Comparison of ENCODE assay signal across 12 cellular contexts in genomic region chr19:2333807-2334211, GRCh38. TPM values are rescaled to one million over a fixed set of nuclear protein-coding genes. Genes with fewer than 3 reads are reported as not detected.
A peak's percentile ranks its signal among the peaks of the same experiment; 100 is the strongest.
DNase-seq lines count a peak whose midpoint lies in the region; FAIRE-seq and TF ChIP-seq lines count a peak whose summit lies in the region.
"Had no signal": no experiment of that assay in that cellular context is flagged by ENCODE, and none has a peak within 500 bp of the region (broad histone marks: within the 10 kb centered on the region; RNA-seq: fewer than 3 reads in every experiment).

No MANE protein-coding gene starts in this region.

- H3K4me2 ChIP-seq in OCI-LY7 (ENCODE audit: low read length) (no peak overlapping the region), H1 (ENCODE audit: insufficient read depth in 1 of 2, low read depth in 2 of 2, low read length in 2 of 2) (no peak overlapping the region)

- H3K18ac ChIP-seq in H1 (ENCODE audit: extremely low read depth, low read length), result no peak overlapping the region

- no peak overlapping the region for H3K4ac ChIP-seq in H1 (replicated peaks; ENCODE audit: insufficient read length, low read depth, low read length)

- peaks cover 49% of the 10 kb centered on the region for H3K4me1 ChIP-seq in OCI-LY7 (ENCODE audit: insufficient read depth, low read length, poor library complexity, severe bottlenecking)
- H3K4me1 ChIP-seq in H1 (replicated peaks in 1 of 4; ENCODE audit: control insufficient read depth in 3 of 4, insufficient read depth in 4 of 4, low read length in 3 of 4), result peaks cover 0 to 34% (median 16%) of the 10 kb centered on the region in 4 experiments; a peak in 6 of 7 replicates

- peaks cover 44% of the 10 kb centered on the region for H3K79me1 ChIP-seq in H1 (ENCODE audit: low read depth, low read length)

- intact Hi-C loops in OCI-LY7 (cut with micrococcal nuclease; ENCODE audit: unreplicated experiment), result loop anchor here (5.0 kb wide), 1 partner anchor 293 kb away; no protein-coding TSS in a partner anchor

- H2AFZ ChIP-seq in OCI-LY7 (ENCODE audit: low read length) (no peak overlapping the region), H1 (ENCODE audit: low read length) (no peak overlapping the region)

- H4K20me1 ChIP-seq in OCI-LY7 (ENCODE audit: insufficient read depth, low read length) (no peaks in the 10 kb centered on the region), H1 (replicated peaks in 1 of 2; ENCODE audit: control insufficient read depth in 1 of 2, insufficient read depth in 2 of 2, low read length in 2 of 2) (peaks cover 7 to 35% of the 10 kb centered on the region in 2 experiments)

- peak; percentile 24 for DNase-seq in DMS153 (lab: John Stamatoyannopoulos, UW)
- DNase-seq in DMS153 treated with DMSO at 0.1 percent for 48 hours (lab: John Stamatoyannopoulos, UW; ENCODE audit: unreplicated experiment), result no peak
- no peak for DNase-seq in OCI-LY7 (ENCODE audit: low spot score)
- DNase-seq in H1 (ENCODE audit: low read depth in 1 of 2, low spot score in 2 of 2), result peak in 1 of 2 experiments; percentile 51
- DNase-seq in retinal pigment epithelial cell (ENCODE audit: low read depth), result no peak
- DNase-seq in superior temporal gyrus (ENCODE audit: extremely low spot score), result no peak
- DNase-seq in MV-4-11 (lab: John Stamatoyannopoulos, UW), result no peak
- DNase-seq in GM19240 (ENCODE audit: insufficient read length, low spot score), result no peak
- DNase-seq: activated CD4-positive, alpha-beta T cell treated with anti-CD3 and anti-CD28 coated beads for 36 hours had no signal

- no peak overlapping the region for H4K91ac ChIP-seq in H1 (replicated peaks; ENCODE audit: insufficient read length, low read length)

- H3K27ac ChIP-seq in OCI-LY7 (ENCODE audit: low read depth, low read length, poor library complexity, severe bottlenecking) (peak overlapping the region; percentile 94), H1 (ENCODE audit: low read depth, low read length) (no peak overlapping the region)
- H3K27ac ChIP-seq: 22Rv1, SJCRH30 had no signal

- H3K9ac ChIP-seq in H1 (replicated peaks in 1 of 4; ENCODE audit: extremely low read depth in 1 of 4, low read depth in 3 of 4, low read length in 3 of 4), result no peak overlapping the region

- FAIRE-seq in H1 (lab: Jason Lieb, UNC), result no peak

- no peak overlapping the region for H2BK120ac ChIP-seq in H1 (replicated peaks; ENCODE audit: low read depth, low read length)

- no peak for TF ChIP-seq POLR2A in H1 (IDR thresholded peaks at IDR 0.05; ENCODE audit: control extremely low read depth in 1 of 2, low read depth in 2 of 2, low read length in 2 of 2)

- H4K5ac ChIP-seq in H1 (ENCODE audit: insufficient read length, low read depth, low read length), result no peak overlapping the region

- H2BK5ac ChIP-seq in H1 (ENCODE audit: low read depth, low read length), result no peak overlapping the region; the same call in 1 of the 2 replicates

- H3K4me3 ChIP-seq in OCI-LY7 (ENCODE audit: low read depth, low read length, poor library complexity, severe bottlenecking) (no peak overlapping the region), H1 (ENCODE audit: extremely low read depth in 1 of 4, insufficient read depth in 2 of 4, low read depth in 3 of 4, low read length in 4 of 4) (no peak overlapping the region), retinal pigment epithelial cell (ENCODE audit: low read length) (no peak overlapping the region)
- H3K4me3 ChIP-seq: SJCRH30 had no signal

- H2AK5ac ChIP-seq in H1 (ENCODE audit: low read depth, low read length), result no peak overlapping the region

- peaks cover 5% of the 10 kb centered on the region; the same call in 1 of the 2 replicates for H3K9me3 ChIP-seq in OCI-LY7 (ENCODE audit: low read length)
- H3K9me3 ChIP-seq in H1 (ENCODE audit: insufficient read depth in 2 of 2, low read depth in 1 of 2, low read length in 1 of 2), result peaks cover 0 to 5% of the 10 kb centered on the region in 2 experiments; a peak in 1 of 4 replicates
- H3K9me3 ChIP-seq: SJCRH30 had no signal

- peaks cover 10% of the 10 kb centered on the region; the same call in 1 of the 2 replicates for H3K23me2 ChIP-seq in H1 (ENCODE audit: low read depth, low read length)

- H2BK12ac ChIP-seq in H1 (ENCODE audit: low read depth, low read length), result no peak overlapping the region

- no peak overlapping the region for H3K23ac ChIP-seq in H1 (ENCODE audit: insufficient read length)

- no TSS peak for BruUV-seq in OCI-LY7 (replicated peaks; lab: Mats Ljungman, UMichigan)

- TF ChIP-seq EP300 in H1 (IDR thresholded peaks at IDR 0.05; ENCODE audit: borderline replicate concordance in 1 of 2, low read depth in 2 of 2, low read length in 2 of 2), result no peak

- H3K56ac ChIP-seq in H1 (replicated peaks; ENCODE audit: insufficient read length, low read depth, low read length), result no peak overlapping the region

- no peak overlapping the region for H3K14ac ChIP-seq in H1 (ENCODE audit: insufficient read length)

- TF ChIP-seq CTCF in OCI-LY7 (conservative IDR thresholded peaks at IDR 0.05; ENCODE audit: low read length) (no peak; the same call in 1 of the 2 replicates), H1 (IDR thresholded peaks at IDR 0.05; ENCODE audit: control extremely low read depth in 1 of 3, insufficient read depth in 1 of 3, low read depth in 1 of 3, low read length in 3 of 3) (peak; percentile 5 to 57 (median 49); a peak in 3 of 4 replicates), retinal pigment epithelial cell (conservative IDR thresholded peaks at IDR 0.05; ENCODE audit: low read depth, low read length) (peak; percentile 23)

- 92% methylated on average over 9 of the region's 11 CpGs; no CpG with 5 or more reads in 1 of the 2 experiments for WGBS in H1 (ENCODE audit: extremely low coverage in 1 of 2, insufficient coverage in 1 of 2, insufficient read length in 1 of 2, insufficient replicate concordance in 2 of 2, low coverage in 1 of 2, low lambda C conversion rate in 2 of 2, missing lambda C conversion rate in 1 of 2), 2 experiments

- no peak overlapping the region for H2BK20ac ChIP-seq in H1 (ENCODE audit: low read length)

- H3K79me2 ChIP-seq in OCI-LY7 (ENCODE audit: insufficient read depth, low read depth, low read length) (peaks cover 53% of the 10 kb centered on the region), H1 (ENCODE audit: control insufficient read depth in 1 of 2, insufficient read depth in 2 of 2, low read length in 2 of 2) (peaks cover 14 to 69% of the 10 kb centered on the region in 2 experiments)

- POLR2A ChIA-PET in OCI-LY7 (lab: Charles Lee), result interaction anchor here (0.6 kb wide), 1 partner anchor 157 kb away, joined by 3 read pairs; no protein-coding TSS in a partner anchor
- POLR2A ChIA-PET in H1 (lab: Charles Lee; ENCODE audit: partially characterized antibody), result interaction anchor here (0.6 to 2.0 kb wide), 7 partner anchors 15 to 93 kb away, joined by 3 to 5 read pairs (median 3); no protein-coding TSS in a partner anchor

- peaks cover 29% of the 10 kb centered on the region for H3K36me3 ChIP-seq in OCI-LY7 (ENCODE audit: insufficient read depth, low read length)
- peaks cover 0 to under 1% (median 0%) of the 10 kb centered on the region in 4 experiments; a peak in 2 of 8 replicates for H3K36me3 ChIP-seq in H1 (ENCODE audit: control insufficient read depth in 2 of 4, insufficient read depth in 4 of 4, low read length in 3 of 4)
- H3K36me3 ChIP-seq: SJCRH30 had no signal

- no peak overlapping the region for H2BK15ac ChIP-seq in H1 (ENCODE audit: low read length)

- CTCF ChIA-PET in OCI-LY7 (lab: Charles Lee; ENCODE audit: unreplicated experiment) (no interaction called here), H1 (lab: Charles Lee; ENCODE audit: partially characterized antibody) (interaction anchor here (1.0 to 6.3 kb wide), 8 partner anchors 12 to 65 kb away, joined by 3 to 27 read pairs (median 4); no protein-coding TSS in a partner anchor)

- H3K27me3 ChIP-seq in H1 (replicated peaks in 1 of 4; ENCODE audit: control insufficient read depth in 3 of 4, extremely low read depth in 1 of 4, insufficient read depth in 3 of 4, low read length in 3 of 4), result no peaks in the 10 kb centered on the region
- H3K27me3 ChIP-seq: SJCRH30 had no signal

- no peaks in the 10 kb centered on the region for H3K9me2 ChIP-seq in OCI-LY7 (ENCODE audit: insufficient read depth, low read length)

- peak; percentile 21 to 35; a peak in 1 of 4 replicates for TF ChIP-seq RAD21 in H1 (IDR thresholded peaks at IDR 0.05 in 1 of 2, conservative IDR thresholded peaks at IDR 0.05 in 1 of 2; ENCODE audit: low read depth in 2 of 2, low read length in 2 of 2)

- peak overlapping the region; percentile 35; the same call in 1 of the 2 replicates for H4K8ac ChIP-seq in H1 (ENCODE audit: extremely low read depth, insufficient read depth, low read length)

RNA-seq across cellular contexts. Expression of gene SPPL2B, which starts 5.3 kb away (rescaled TPM):
- total RNA-seq in OCI-LY7 (2014; rRNA removed; shearing (Covaris generic)), result 96.9 and 106 TPM in 2 replicates
- 185 and 191 TPM in 2 replicates for total RNA-seq in OCI-LY7 (2022)
- total RNA-seq in H1 (2021; fragmentation: NEBNext Ultra II Directional; extraction: Animal tissue kit (Norgen Biotek cat#: 25700)), result 52.6 and 55.7 TPM in 2 replicates
- 34.8 and 83.1 TPM in 2 replicates for polyA plus RNA-seq in H1 (2011; rRNA removed)
- polyA plus RNA-seq in H1 (2011; cell fraction: cytosol; rRNA removed), result 61.8 TPM
- 378 TPM for polyA plus RNA-seq in H1 (2011; cell fraction: nucleus; rRNA removed)
- 36.1 to 78.9 TPM (median 69.1 TPM) in 4 replicates for polyA plus RNA-seq in H1 (2012, experiment 1 of 2)
- polyA plus RNA-seq in H1 (2012, experiment 2 of 2), result 44.7 TPM
- 40.7 TPM for polyA plus RNA-seq in H1 (2013, experiment 1 of 2)
- polyA plus RNA-seq in H1 (2013, experiment 2 of 2), result 37.4 TPM
- 16.2 and 16.8 TPM in 2 replicates for polyA minus RNA-seq in H1 (2011; rRNA and poly(A)+ RNA removed)
- 33.4 TPM for polyA minus RNA-seq in H1 (2011; cell fraction: cytosol; rRNA and poly(A)+ RNA removed)
- polyA minus RNA-seq in H1 (2011; cell fraction: nucleus; rRNA and poly(A)+ RNA removed), result 47.4 TPM

RNA-seq across cellular contexts. Expression of gene LSM7, which starts 5.4 kb away (rescaled TPM):
- total RNA-seq in OCI-LY7 (2014; rRNA removed; shearing (Covaris generic)), result 288 and 321 TPM in 2 replicates
- 164 and 170 TPM in 2 replicates for total RNA-seq in OCI-LY7 (2022)
- 228 and 238 TPM in 2 replicates for total RNA-seq in H1 (2021; fragmentation: NEBNext Ultra II Directional; extraction: Animal tissue kit (Norgen Biotek cat#: 25700))
- 1,335 and 1,623 TPM in 2 replicates for polyA plus RNA-seq in H1 (2011; rRNA removed)
- 1,271 TPM for polyA plus RNA-seq in H1 (2011; cell fraction: cytosol; rRNA removed)
- polyA plus RNA-seq in H1 (2011; cell fraction: nucleus; rRNA removed), result 377 TPM
- polyA plus RNA-seq in H1 (2012, experiment 1 of 2), result 395 to 466 TPM (median 428 TPM) in 4 replicates
- 735 TPM for polyA plus RNA-seq in H1 (2012, experiment 2 of 2)
- 408 TPM for polyA plus RNA-seq in H1 (2013, experiment 1 of 2)
- polyA plus RNA-seq in H1 (2013, experiment 2 of 2), result 417 TPM
- 20.1 and 23.2 TPM in 2 replicates for polyA minus RNA-seq in H1 (2011; rRNA and poly(A)+ RNA removed)
- polyA minus RNA-seq in H1 (2011; cell fraction: cytosol; rRNA and poly(A)+ RNA removed), result 67.1 TPM
- polyA minus RNA-seq in H1 (2011; cell fraction: nucleus; rRNA and poly(A)+ RNA removed), result 79.0 TPM

RNA-seq across cellular contexts. Expression of gene LINGO3, which starts 25.9 kb away (rescaled TPM):
- 0.33 and 0.38 TPM in 2 replicates for total RNA-seq in OCI-LY7 (2014; rRNA removed; shearing (Covaris generic))
- total RNA-seq in OCI-LY7 (2022), result 0.13 and 0.17 TPM in 2 replicates
- 0.13 TPM in 1 of 2 replicates, not detected in the other for total RNA-seq in H1 (2021; fragmentation: NEBNext Ultra II Directional; extraction: Animal tissue kit (Norgen Biotek cat#: 25700))
- polyA plus RNA-seq in H1 (2011; rRNA removed), result 0.59 and 0.93 TPM in 2 replicates
- 0.62 TPM for polyA plus RNA-seq in H1 (2011; cell fraction: cytosol; rRNA removed)
- polyA plus RNA-seq in H1 (2011; cell fraction: nucleus; rRNA removed), result 0.64 TPM
- 0.25 to 0.36 TPM (median 0.27 TPM) in 3 of 4 replicates, not detected in the other for polyA plus RNA-seq in H1 (2012, experiment 1 of 2)
- polyA plus RNA-seq in H1 (2012, experiment 2 of 2), result 0.16 TPM
- polyA plus RNA-seq in H1 (2013, experiment 1 of 2), result 0.26 TPM
- polyA plus RNA-seq in H1 (2013, experiment 2 of 2), result 0.35 TPM
- polyA minus RNA-seq in H1 (2011; rRNA and poly(A)+ RNA removed), result 0.13 TPM in 1 of 2 replicates, not detected in the other
- not detected for polyA minus RNA-seq in H1 (2011; cell fraction: cytosol; rRNA and poly(A)+ RNA removed)
- polyA minus RNA-seq in H1 (2011; cell fraction: nucleus; rRNA and poly(A)+ RNA removed), result 0.60 TPM
- total RNA-seq: activated CD4-positive, alpha-beta T cell treated with anti-CD3 and anti-CD28 coated beads for 36 hours; SJCRH30 had no signal

RNA-seq across cellular contexts. Expression of gene TMPRSS9, which starts 26.3 kb away (rescaled TPM):
- total RNA-seq in OCI-LY7 (2014; rRNA removed; shearing (Covaris generic)), result 0.44 TPM in 1 of 2 replicates, not detected in the other
- total RNA-seq in OCI-LY7 (2022), result 0.28 TPM in 1 of 2 replicates, not detected in the other
- 0.19 and 0.33 TPM in 2 replicates for total RNA-seq in H1 (2021; fragmentation: NEBNext Ultra II Directional; extraction: Animal tissue kit (Norgen Biotek cat#: 25700))
- 0.15 and 0.33 TPM in 2 replicates for polyA plus RNA-seq in H1 (2011; rRNA removed)
- 0.44 TPM for polyA plus RNA-seq in H1 (2011; cell fraction: cytosol; rRNA removed)
- polyA plus RNA-seq in H1 (2011; cell fraction: nucleus; rRNA removed), result 3.6 TPM
- polyA plus RNA-seq in H1 (2012, experiment 1 of 2), result 0.46 to 0.84 TPM (median 0.66 TPM) in 4 replicates
- 0.12 TPM for polyA plus RNA-seq in H1 (2012, experiment 2 of 2)
- polyA plus RNA-seq in H1 (2013, experiment 1 of 2), result 0.08 TPM
- 0.09 TPM for polyA plus RNA-seq in H1 (2013, experiment 2 of 2)
- polyA minus RNA-seq in H1 (2011; rRNA and poly(A)+ RNA removed), result 0.10 and 0.32 TPM in 2 replicates
- polyA minus RNA-seq in H1 (2011; cell fraction: cytosol; rRNA and poly(A)+ RNA removed), result 0.37 TPM
- polyA minus RNA-seq in H1 (2011; cell fraction: nucleus; rRNA and poly(A)+ RNA removed), result 1.1 TPM
- total RNA-seq: activated CD4-positive, alpha-beta T cell treated with anti-CD3 and anti-CD28 coated beads for 36 hours; mucosa of gallbladder had no signal

RNA-seq across cellular contexts. Expression of gene PEAK3, which starts 51.8 kb away (rescaled TPM):
- total RNA-seq in OCI-LY7 (2014; rRNA removed; shearing (Covaris generic)), result not detected in 2 replicates
- 0.18 TPM in 1 of 2 replicates, not detected in the other for total RNA-seq in OCI-LY7 (2022)
- total RNA-seq in H1 (2021; fragmentation: NEBNext Ultra II Directional; extraction: Animal tissue kit (Norgen Biotek cat#: 25700)), result not detected in 2 replicates
- polyA plus RNA-seq in H1 (2011; rRNA removed), result not detected in 2 replicates
- not detected for polyA plus RNA-seq in H1 (2011; cell fraction: cytosol; rRNA removed)
- not detected for polyA plus RNA-seq in H1 (2011; cell fraction: nucleus; rRNA removed)
- polyA plus RNA-seq in H1 (2012, experiment 1 of 2), result 0.06 to 0.11 TPM in 2 of 4 replicates, not detected in the others
- not detected for polyA plus RNA-seq in H1 (2012, experiment 2 of 2)
- not detected for polyA plus RNA-seq in H1 (2013, experiment 1 of 2)
- not detected for polyA plus RNA-seq in H1 (2013, experiment 2 of 2)
- not detected in 2 replicates for polyA minus RNA-seq in H1 (2011; rRNA and poly(A)+ RNA removed)
- polyA minus RNA-seq in H1 (2011; cell fraction: cytosol; rRNA and poly(A)+ RNA removed), result not detected
- polyA minus RNA-seq in H1 (2011; cell fraction: nucleus; rRNA and poly(A)+ RNA removed), result not detected
- total RNA-seq: activated CD4-positive, alpha-beta T cell treated with anti-CD3 and anti-CD28 coated beads for 36 hours had no signal
